In the genomic region with DNA sequence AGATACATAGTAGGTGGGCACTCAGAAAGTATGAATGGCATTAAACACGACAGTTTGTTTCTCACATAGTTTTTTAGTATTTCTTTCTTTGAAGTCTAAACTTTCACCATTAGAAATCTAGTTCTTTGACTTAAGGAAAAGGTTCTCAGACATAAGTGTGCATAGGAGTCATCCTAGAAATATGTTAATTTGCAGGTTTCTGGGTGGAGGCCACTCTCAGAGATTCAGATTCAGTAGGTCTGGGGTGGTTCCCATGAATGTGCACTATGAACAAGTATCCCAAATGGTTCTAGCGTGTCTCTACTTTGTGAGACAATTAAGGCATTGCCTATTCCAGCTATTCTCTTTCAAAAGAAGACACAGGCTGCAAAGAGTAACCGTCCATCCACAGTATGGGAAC, we compare ENCODE assay signal across 25 cellular contexts.
"Had no signal": no experiment of that assay in that cellular context is flagged by ENCODE, and none has a peak within 500 bp of the region (broad histone marks: within the 10 kb centered on the region; RNA-seq: fewer than 3 reads in every experiment).

No MANE protein-coding gene starts in this region.

- ATAC-seq: esophagus mucosa; gastroesophageal sphincter; naive thymus-derived CD8-positive, alpha-beta T cell; psoas muscle; right cardiac atrium; stimulated activated effector memory CD8-positive, alpha-beta T cell treated with anti-CD3 and anti-CD28 coated beads, Interleukin-12 subunit alpha, Interleukin-12 subunit beta, amount 100 ng/mL, for 72 hours; stimulated activated naive CD8-positive, alpha-beta T cell treated with anti-CD3 and anti-CD28 coated beads, Interleukin-15, Interleukin-2, amounts not matched to agents 100 U/mL and 50 U/mL, for 24 hours; upper lobe of right lung had no signal

- H3K27me3 ChIP-seq: dorsolateral prefrontal cortex, gastroesophageal sphincter, heart left ventricle, hepatocyte, ovary, sigmoid colon, transverse colon, upper lobe of right lung, uterus had no signal

- DNase-seq: dorsolateral prefrontal cortex; effector CD4-positive, alpha-beta T cell; foreskin fibroblast; heart left ventricle; kidney glomerular epithelial cell; naive thymus-derived CD8-positive, alpha-beta T cell; nephron progenitor cell; nucleus accumbens; ovary; posterior cingulate gyrus; psoas muscle; right cardiac atrium; sigmoid colon; stimulated activated CD4-positive, alpha-beta T cell treated with anti-CD3 and anti-CD28 coated beads, Interleukin-2, amount 100 ng/mL, for 24 hours; stimulated activated CD4-positive, alpha-beta T cell treated with anti-CD3 and anti-CD28 coated beads, Interleukin-4, amount 100 ng/mL, for 24 hours; stimulated activated naive CD8-positive, alpha-beta T cell treated with anti-CD3 and anti-CD28 coated beads, Interleukin-15, Interleukin-2, amounts not matched to agents 100 U/mL and 50 U/mL, for 24 hours; transverse colon; upper lobe of right lung; uterus had no signal

- H3K36me3 ChIP-seq: gastroesophageal sphincter, heart left ventricle, ovary, sigmoid colon, thoracic aorta, transverse colon, upper lobe of right lung, uterus had no signal

- H3K4me1 ChIP-seq: gastroesophageal sphincter, psoas muscle, sigmoid colon, transverse colon, upper lobe of right lung, uterus had no signal

- H3K4me2 ChIP-seq: hepatocyte had no signal

- H3K79me2 ChIP-seq: hepatocyte had no signal

- H3K4me3 ChIP-seq: dorsolateral prefrontal cortex, gastroesophageal sphincter, heart left ventricle, hepatocyte, ovary, psoas muscle, sigmoid colon, thoracic aorta, transverse colon, upper lobe of right lung, uterus had no signal

- H2AFZ ChIP-seq: hepatocyte had no signal

- H3K27ac ChIP-seq: dorsolateral prefrontal cortex, epithelial cell of prostate, hepatocyte, ovary, psoas muscle, thoracic aorta, transverse colon, upper lobe of right lung had no signal

- H3K9me3 ChIP-seq: gastroesophageal sphincter, heart left ventricle, ovary, psoas muscle, sigmoid colon, thoracic aorta, transverse colon, upper lobe of right lung, uterus had no signal
